Comparison of ENCODE assay signal across 17 cellular contexts in the genomic region with DNA sequence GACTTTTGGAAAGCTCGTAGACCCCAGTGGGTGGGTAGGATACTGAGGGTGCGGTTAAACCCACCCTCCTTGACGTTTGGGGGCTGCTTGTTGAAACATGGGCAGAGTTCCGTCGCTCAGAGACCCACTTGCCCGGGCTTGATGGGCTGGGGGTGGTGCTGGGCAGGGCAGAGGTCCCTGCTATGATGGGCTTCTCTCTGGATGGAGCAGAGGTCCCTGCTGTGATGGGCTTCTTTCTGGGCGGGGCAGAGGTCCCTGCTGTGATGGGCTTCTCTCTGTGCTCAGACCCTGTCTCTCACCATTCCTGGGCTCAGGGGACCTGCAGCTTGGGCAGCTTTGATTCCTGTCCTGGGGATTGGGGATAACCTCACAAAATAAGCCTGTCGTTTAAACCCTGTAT. TPM values are rescaled to one million over a fixed set of nuclear protein-coding genes. Genes with fewer than 3 reads are reported as not detected.
DNase-seq lines count a peak whose midpoint lies in the region; ATAC-seq and TF ChIP-seq lines count a peak whose summit lies in the region.
"Had no signal": no experiment of that assay in that cellular context is flagged by ENCODE, and none has a peak within 500 bp of the region (broad histone marks: within the 10 kb centered on the region; RNA-seq: fewer than 3 reads in every experiment).

No MANE protein-coding gene starts in this region.

- no peaks in the 10 kb centered on the region for H4K20me1 ChIP-seq in GM23338 (replicated peaks; ENCODE audit: insufficient read depth)

- H3K4me1 ChIP-seq in GM23338 (ENCODE audit: insufficient read depth) (peaks cover 9% of the 10 kb centered on the region; the same call in 1 of the 2 replicates), HUES48 (ENCODE audit: control insufficient read depth, insufficient read depth, low read length) (peaks cover 7% of the 10 kb centered on the region; the same call in 1 of the 2 replicates), endodermal cell (ENCODE audit: control insufficient read depth, insufficient read depth, low read length) (peaks cover 14% of the 10 kb centered on the region), sigmoid colon (no peaks in the 10 kb centered on the region)
- H3K4me1 ChIP-seq: BE2C had no signal

- no peak overlapping the region for H2AFZ ChIP-seq in GM23338

- no peaks in the 10 kb centered on the region for H3K9me2 ChIP-seq in GM23338 (ENCODE audit: insufficient read depth)

- intact Hi-C loops in sigmoid colon (cut with DNase I): no loop called here

- no peak overlapping the region for H3K4me3 Mint-ChIP-seq in GM23338
- no peak overlapping the region for H3K4me3 Mint-ChIP-seq in endodermal cell
- H3K4me3 Mint-ChIP-seq: CD4-positive, alpha-beta memory T cell had no signal

- H3K9me3 Mint-ChIP-seq in GM23338: no peaks in the 10 kb centered on the region
- H3K9me3 Mint-ChIP-seq in endodermal cell: no peaks in the 10 kb centered on the region

- no peak for TF ChIP-seq CTCF in GM23338 (conservative IDR thresholded peaks at IDR 0.05; ENCODE audit: low read depth in 2 of 2)
- no peak for TF ChIP-seq CTCF in endodermal cell (conservative IDR thresholded peaks at IDR 0.05)
- TF ChIP-seq CTCF in sigmoid colon (IDR thresholded peaks at IDR 0.05): no peak

- H3K27ac Mint-ChIP-seq in GM23338: no peak overlapping the region
- H3K27ac Mint-ChIP-seq in endodermal cell: no peak overlapping the region

- no peaks in the 10 kb centered on the region for H3K36me3 ChIP-seq in GM23338 (ENCODE audit: insufficient read depth)
- no peaks in the 10 kb centered on the region for H3K36me3 ChIP-seq in HUES48 (ENCODE audit: control insufficient read depth, insufficient read depth, low read length)
- H3K36me3 ChIP-seq in endodermal cell (ENCODE audit: control insufficient read depth, insufficient read depth, low read length): no peaks in the 10 kb centered on the region
- H3K36me3 ChIP-seq in sigmoid colon: no peaks in the 10 kb centered on the region
- H3K36me3 ChIP-seq: BE2C had no signal

- DNase-seq in GM23338 (ENCODE audit: low spot score): no peak
- peak; percentile 53 for DNase-seq in endodermal cell
- DNase-seq in sigmoid colon: peak; percentile 36
- DNase-seq in ecto neural progenitor cell (ENCODE audit: low spot score): no peak
- no peak for DNase-seq in activated CD8-positive, alpha-beta memory T cell treated with anti-CD3 and anti-CD28 coated beads for 24 hours
- no peak for DNase-seq in NCI-H2171 (lab: John Stamatoyannopoulos, UW)
- DNase-seq: BE2C; CD4-positive, alpha-beta memory T cell; DMS153; DMS79 treated with DMSO at 0.1 percent for 48 hours; EL had no signal

- TF ChIP-seq EP300 in sigmoid colon (IDR thresholded peaks at IDR 0.05): no peak

- H3K9me3 ChIP-seq in HUES48 (ENCODE audit: control insufficient read depth, insufficient read depth, low read length) (no peaks in the 10 kb centered on the region), endodermal cell (ENCODE audit: control insufficient read depth, low read length) (no peaks in the 10 kb centered on the region), sigmoid colon (no peaks in the 10 kb centered on the region)
- H3K9me3 ChIP-seq: A549, BE2C had no signal

- 84 to 100% methylated on average over 3 to 8 of the region's 8 CpGs for WGBS in endodermal cell (ENCODE audit: insufficient coverage in 1 of 2, insufficient read length in 1 of 2), 2 experiments
- 80 to 86% methylated on average over 8 of the region's 8 CpGs for WGBS in sigmoid colon, 2 donors

- no peak overlapping the region for H3K9ac ChIP-seq in HUES48 (ENCODE audit: low read depth, low read length)
- no peak overlapping the region for H3K9ac ChIP-seq in endodermal cell (ENCODE audit: extremely low read depth, low read length, poor library complexity, severe bottlenecking)

- no peak for TF ChIP-seq POLR2A in sigmoid colon (IDR thresholded peaks at IDR 0.05)

- H3K4me3 ChIP-seq in GM23338 (no peak overlapping the region), HUES48 (ENCODE audit: low read depth, low read length) (no peak overlapping the region), endodermal cell (ENCODE audit: low read length) (no peak overlapping the region), sigmoid colon (no peak overlapping the region)
- H3K4me3 ChIP-seq: A549 had no signal

- H3K27me3 ChIP-seq in GM23338 (ENCODE audit: insufficient read depth) (no peaks in the 10 kb centered on the region), HUES48 (ENCODE audit: control insufficient read depth, insufficient read depth, low read length) (no peaks in the 10 kb centered on the region), endodermal cell (ENCODE audit: control insufficient read depth, insufficient read depth, low read length, poor library complexity, severe bottlenecking) (no peaks in the 10 kb centered on the region), sigmoid colon (peaks cover 0 to 3% (median 0%) of the 10 kb centered on the region in 3 donors)
- H3K27me3 ChIP-seq: BE2C had no signal

- peak; percentile 15; the same call in 1 of the 3 replicates for ATAC-seq in GM23338
- no peak for ATAC-seq in GM18517 (IDR thresholded peaks at IDR 0.05; ENCODE audit: unreplicated experiment)
- ATAC-seq: HCT116 had no signal

- H3K4me1 Mint-ChIP-seq in GM23338 (peaks cover 23% of the 10 kb centered on the region), endodermal cell (peaks cover 54% of the 10 kb centered on the region)
- H3K4me1 Mint-ChIP-seq: CD4-positive, alpha-beta memory T cell had no signal

- no peaks in the 10 kb centered on the region for H3K36me3 Mint-ChIP-seq in GM23338 (ENCODE audit: low read depth)
- H3K36me3 Mint-ChIP-seq in endodermal cell (ENCODE audit: low read depth): no peaks in the 10 kb centered on the region
- H3K36me3 Mint-ChIP-seq: CD4-positive, alpha-beta memory T cell had no signal

- H3F3A ChIP-seq in GM23338 (replicated peaks; ENCODE audit: low read depth): no peaks in the 10 kb centered on the region

- H3K27me3 Mint-ChIP-seq in GM23338 (ENCODE audit: insufficient read depth, low read depth, poor library complexity) (peaks cover 10% of the 10 kb centered on the region), endodermal cell (ENCODE audit: insufficient read depth) (no peaks in the 10 kb centered on the region)

- H3K79me2 ChIP-seq in GM23338 (replicated peaks; ENCODE audit: insufficient read depth): no peaks in the 10 kb centered on the region

- no peak overlapping the region for H3K4me2 ChIP-seq in GM23338
- H3K4me2 ChIP-seq: A549 had no signal

- H3K27ac ChIP-seq in GM23338 (ENCODE audit: low read depth): no peak overlapping the region
- H3K27ac ChIP-seq in HUES48 (ENCODE audit: low read depth, low read length): peak overlapping the region; percentile 55
- H3K27ac ChIP-seq in endodermal cell (ENCODE audit: low read depth, low read length): no peak overlapping the region
- H3K27ac ChIP-seq in sigmoid colon: no peak overlapping the region
- H3K27ac ChIP-seq: A549, C4-2B had no signal

TF ChIP-seq in GM23338, 12 proteins besides CTCF, POLR2A, EP300 and RAD21:
- TF ChIP-seq JUNB (IDR thresholded peaks at IDR 0.05; ENCODE audit: unreplicated experiment): no peak
- TF ChIP-seq EZH2phosphoT487 (IDR thresholded peaks at IDR 0.05; ENCODE audit: unreplicated experiment): no peak
- no peak for TF ChIP-seq NANOG (IDR thresholded peaks at IDR 0.05; ENCODE audit: borderline replicate concordance)

RNA-seq across cellular contexts. Expression of gene FBLN2, which starts 45.2 kb away (rescaled TPM):
- 24.9 and 26.8 TPM in 2 replicates for total RNA-seq in GM23338 (2014; rRNA removed; shearing (Covaris generic))
- polyA plus RNA-seq in GM23338 (2016; fragmentation: Nextera tagmentation; extraction: Ambion mirVana): 18.8 and 24.4 TPM in 2 replicates
- 100 to 1,000 TPM in 1 of 2 donors, 10 to 100 TPM in 1; 86.1 to 136 TPM for total RNA-seq in endodermal cell
- polyA plus RNA-seq in endodermal cell (2013, experiment 1 of 2): 68.2 TPM
- polyA plus RNA-seq in endodermal cell (2013, experiment 2 of 2): 78.4 TPM
- 100 to 1,000 TPM in 1 of 4 donors, 10 to 100 TPM in 3; 18.7 to 134 (median 56.5) TPM for total RNA-seq in sigmoid colon
- 10 to 100 TPM in 1 of 3 donors, 1 to 10 TPM in 2; 1.2 to 14.8 (median 4.2) TPM for polyA plus RNA-seq in sigmoid colon
- total RNA-seq: CD4-positive, alpha-beta memory T cell; H4 had no signal
- polyA plus RNA-seq: CD4-positive, alpha-beta memory T cell had no signal

Comparison
In these comparisons a context has a peak if more than half of its experiments do, and no peak if none do; other contexts are left out.
1. DNase-seq: peak in endodermal cell (single experiment) and sigmoid colon (single experiment); none in GM23338 (single experiment), ecto neural progenitor cell (single experiment), activated CD8-positive, alpha-beta memory T cell treated with anti-CD3 and anti-CD28 coated beads for 24 hours (single experiment) and NCI-H2171 (single experiment).